Comparison of ENCODE assay signal across 10 cellular contexts in genomic region chr4:141130947-141131545, GRCh38. TPM values are rescaled to one million over a fixed set of nuclear protein-coding genes. Genes with fewer than 3 reads are reported as not detected.
A peak's percentile ranks its signal among the peaks of the same experiment; 100 is the strongest.
DNase-seq lines count a peak whose midpoint lies in the region; ATAC-seq and TF ChIP-seq lines count a peak whose summit lies in the region.
"Had no signal": no experiment of that assay in that cellular context is flagged by ENCODE, and none has a peak within 500 bp of the region (broad histone marks: within the 10 kb centered on the region; RNA-seq: fewer than 3 reads in every experiment).

No MANE protein-coding gene starts in this region.

- H3K4me1 ChIP-seq in GM23338 (ENCODE audit: insufficient read depth) (peaks cover 25% of the 10 kb centered on the region), iPS-18a (ENCODE audit: control insufficient read depth, low read depth, low read length) (peaks cover 17% of the 10 kb centered on the region), skeletal muscle tissue (ENCODE audit: control insufficient read depth in 3 of 3, insufficient read depth in 3 of 3, low read length in 3 of 3) (peaks cover 9 to 30% (median 21%) of the 10 kb centered on the region in 3 donors)

- H3K27me3 ChIP-seq in GM23338 (ENCODE audit: insufficient read depth) (peaks cover 25% of the 10 kb centered on the region), iPS-18a (ENCODE audit: control insufficient read depth, insufficient read depth, low read length) (peaks cover 24% of the 10 kb centered on the region), skeletal muscle tissue (ENCODE audit: control insufficient read depth in 3 of 3, insufficient read depth in 3 of 3, low read length in 3 of 3) (peaks cover 0 to 2% (median 0%) of the 10 kb centered on the region in 3 donors)

- H3K27ac Mint-ChIP-seq in GM23338 (no peak overlapping the region), WTC11 (no peak overlapping the region)
- H3K27ac Mint-ChIP-seq: stimulated activated memory B cell treated with anti-CD40 and anti-IgM and Interleukin-4, amounts not matched to agents 10 μg/mL and 1 μg/mL and 100 μg/mL, for 72 hours had no signal

- H2AFZ ChIP-seq in GM23338: no peak overlapping the region

- H3K9me3 Mint-ChIP-seq in GM23338 (no peaks in the 10 kb centered on the region), WTC11 (no peaks in the 10 kb centered on the region)
- H3K9me3 Mint-ChIP-seq: stimulated activated memory B cell treated with anti-CD40 and anti-IgM and Interleukin-4, amounts not matched to agents 10 μg/mL and 1 μg/mL and 100 μg/mL, for 72 hours had no signal

- CTCF ChIA-PET in WTC11 (lab: Charles Lee): interaction anchor here (4.6 kb wide), 1 partner anchor 247 kb away, joined by 32 read pairs; no protein-coding TSS in a partner anchor

- H3K9ac ChIP-seq in iPS-18a (ENCODE audit: low read length): no peak overlapping the region
- peak overlapping the region; percentile 57 to 86 (median 78) for H3K9ac ChIP-seq in skeletal muscle tissue (ENCODE audit: low read depth in 1 of 3, low read length in 3 of 3)

- peak overlapping the region; percentile 94 for H3K4me2 ChIP-seq in GM23338

- H3K36me3 ChIP-seq in GM23338 (ENCODE audit: insufficient read depth) (no peaks in the 10 kb centered on the region), iPS-18a (ENCODE audit: control insufficient read depth, low read depth, low read length) (no peaks in the 10 kb centered on the region), skeletal muscle tissue (ENCODE audit: control insufficient read depth in 3 of 3, insufficient read depth in 3 of 3, low read length in 3 of 3) (no peaks in the 10 kb centered on the region)

- peak overlapping the region; percentile 92 for H3K4me3 ChIP-seq in GM23338
- peak overlapping the region; percentile 67 for H3K4me3 ChIP-seq in iPS-18a (ENCODE audit: low read length)
- peak overlapping the region; percentile 82 to 89 (median 87) for H3K4me3 ChIP-seq in skeletal muscle tissue (ENCODE audit: low read length in 3 of 3)

- H3F3A ChIP-seq in GM23338 (replicated peaks; ENCODE audit: low read depth): no peaks in the 10 kb centered on the region

- ATAC-seq in GM23338 (no peak), WTC11 (no peak), GM18858 (IDR thresholded peaks at IDR 0.05; ENCODE audit: unreplicated experiment) (no peak)
- ATAC-seq: left colon; stimulated activated memory B cell treated with anti-CD40 and anti-IgM and Interleukin-4, amounts not matched to agents 10 μg/mL and 1 μg/mL and 100 μg/mL, for 72 hours had no signal

- peaks cover 26% of the 10 kb centered on the region; the same call in 2 of the 3 replicates for H3K4me1 Mint-ChIP-seq in GM23338
- H3K4me1 Mint-ChIP-seq in WTC11: peaks cover 28% of the 10 kb centered on the region

- H4K20me1 ChIP-seq in GM23338 (replicated peaks; ENCODE audit: insufficient read depth): no peaks in the 10 kb centered on the region; the same call in none of the 2 replicates

- DNase-seq in GM23338 (ENCODE audit: low spot score) (peak; percentile 6), WTC11 (ENCODE audit: low spot score) (no peak), iPS-NIHi11 (ENCODE audit: low spot score) (no peak), KG1 (lab: John Stamatoyannopoulos, UW) (no peak)
- DNase-seq: GOT3, left colon had no signal

- H3K9me3 ChIP-seq in iPS-18a (ENCODE audit: control insufficient read depth, low read depth, low read length): no peaks in the 10 kb centered on the region
- H3K9me3 ChIP-seq in skeletal muscle tissue (ENCODE audit: control insufficient read depth in 3 of 3, low read length in 3 of 3): no peaks in the 10 kb centered on the region

- H3K27me3 Mint-ChIP-seq in GM23338 (ENCODE audit: insufficient read depth, low read depth, poor library complexity) (peaks cover 20% of the 10 kb centered on the region), WTC11 (ENCODE audit: low read depth) (peaks cover 23% of the 10 kb centered on the region)

- H3K79me2 ChIP-seq in GM23338 (replicated peaks; ENCODE audit: insufficient read depth): peaks cover 14% of the 10 kb centered on the region; the same call in 1 of the 2 replicates

- H3K27ac ChIP-seq in GM23338 (ENCODE audit: low read depth) (no peak overlapping the region), iPS-18a (ENCODE audit: low read length) (no peak overlapping the region), skeletal muscle tissue (ENCODE audit: low read depth, low read length) (peak overlapping the region; percentile 70)

- H3K36me3 Mint-ChIP-seq in GM23338 (ENCODE audit: low read depth) (no peaks in the 10 kb centered on the region; the same call in 2 of the 3 replicates), WTC11 (no peaks in the 10 kb centered on the region)
- H3K36me3 Mint-ChIP-seq: stimulated activated memory B cell treated with anti-CD40 and anti-IgM and Interleukin-4, amounts not matched to agents 10 μg/mL and 1 μg/mL and 100 μg/mL, for 72 hours had no signal

- H3K4me3 Mint-ChIP-seq in GM23338: peak overlapping the region; percentile 98
- peak overlapping the region; percentile 83 for H3K4me3 Mint-ChIP-seq in WTC11

- POLR2A ChIA-PET in WTC11 (lab: Charles Lee): no interaction called here

- TF ChIP-seq CTCF in GM23338 (conservative IDR thresholded peaks at IDR 0.05; ENCODE audit: low read depth in 2 of 2) (no peak), WTC11 (IDR thresholded peaks at IDR 0.05) (no peak)

- H3K9me2 ChIP-seq in GM23338 (ENCODE audit: insufficient read depth): no peaks in the 10 kb centered on the region

TF ChIP-seq in GM23338, 12 proteins besides CTCF, POLR2A, EP300 and RAD21 (continues in another document):
- no peak for TF ChIP-seq CREB1 (CRISPR knock-in tag; IDR thresholded peaks at IDR 0.05; ENCODE audit: low read depth)

TF ChIP-seq in WTC11, 78 proteins besides CTCF, POLR2A, EP300 and RAD21:
- TF ChIP-seq HMGXB4 (CRISPR knock-in tag; IDR thresholded peaks at IDR 0.05) (no peak), GRHL2 (CRISPR knock-in tag; IDR thresholded peaks at IDR 0.05; ENCODE audit: insufficient replicate concordance, severe bottlenecking) (no peak), JUN (CRISPR knock-in tag; IDR thresholded peaks at IDR 0.05) (no peak), ZSCAN18 (CRISPR knock-in tag; IDR thresholded peaks at IDR 0.05) (no peak), ATF6 (CRISPR knock-in tag; IDR thresholded peaks at IDR 0.05) (no peak), TP53 (CRISPR knock-in tag; IDR thresholded peaks at IDR 0.05) (no peak), NR3C1 (CRISPR knock-in tag; conservative IDR thresholded peaks at IDR 0.05; ENCODE audit: low read depth) (no peak), SOX15 (CRISPR knock-in tag; IDR thresholded peaks at IDR 0.05) (no peak)

RNA-seq across cellular contexts. Expression of gene RNF150, which starts 2.2 kb away (rescaled TPM):
- total RNA-seq in GM23338 (2014; rRNA removed; shearing (Covaris generic)): 5.2 and 6.1 TPM in 2 replicates
- 1.2 and 1.3 TPM in 2 replicates for polyA plus RNA-seq in GM23338 (2016; fragmentation: Nextera tagmentation; extraction: Ambion mirVana)
- total RNA-seq in WTC11 (2021): 5.9 to 7.4 TPM (median 7.0 TPM) in 3 replicates
- 36.5 TPM for total RNA-seq in skeletal muscle tissue
